In the genomic region with DNA sequence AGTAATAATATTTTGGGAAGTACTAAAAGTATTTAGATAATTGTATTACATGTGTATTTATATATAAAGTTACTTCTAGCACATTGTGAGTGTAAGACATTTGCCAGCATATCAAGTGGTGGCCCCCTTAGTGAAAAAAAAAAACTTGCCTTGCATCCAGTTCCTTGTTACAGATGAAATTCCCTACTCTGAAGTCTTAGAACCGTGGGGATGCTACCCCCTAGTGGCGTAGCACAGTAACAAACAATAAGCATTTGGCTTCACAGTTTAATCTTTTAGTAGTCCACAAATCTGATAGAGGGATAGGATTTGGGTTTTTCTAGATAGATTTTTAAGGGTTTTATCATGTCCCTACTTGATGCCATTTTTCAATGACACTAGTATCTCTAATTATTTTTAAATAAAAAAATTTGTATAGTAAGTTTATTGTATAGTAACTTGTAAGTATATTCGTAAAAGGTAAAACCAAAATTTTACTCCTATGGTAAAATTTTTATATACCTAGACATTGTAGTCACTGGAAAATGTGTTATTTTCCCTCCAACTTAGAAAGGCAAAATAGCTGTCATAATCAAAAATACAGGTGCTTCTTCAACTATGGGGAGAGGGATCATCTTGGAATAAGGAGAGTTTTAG, we compare ENCODE assay signal across 8 cellular contexts. TPM values are rescaled to one million over a fixed set of nuclear protein-coding genes. Genes with fewer than 3 reads are reported as not detected.
DNase-seq lines count a peak whose midpoint lies in the region; ATAC-seq and TF ChIP-seq lines count a peak whose summit lies in the region.

No MANE protein-coding gene starts in this region.

- peaks cover 55% of the 10 kb centered on the region for H3K36me3 Mint-ChIP-seq in activated naive CD4-positive, alpha-beta T cell treated with anti-CD3 and anti-CD28 coated beads, Interleukin-2, amount 10 ng/mL, durations not matched to agents 7 days and 5 days

- 36 to 39% (median 37%) methylated on average over 3 of the region's 3 CpGs for WGBS in psoas muscle, 3 donors

- H3K27ac Mint-ChIP-seq in activated naive CD4-positive, alpha-beta T cell treated with anti-CD3 and anti-CD28 coated beads, Interleukin-2, amount 10 ng/mL, durations not matched to agents 7 days and 5 days: peak overlapping the region; percentile 66

- H3K4me1 Mint-ChIP-seq in activated naive CD4-positive, alpha-beta T cell treated with anti-CD3 and anti-CD28 coated beads, Interleukin-2, amount 10 ng/mL, durations not matched to agents 7 days and 5 days: peaks cover 56% of the 10 kb centered on the region

- TF ChIP-seq CTCF in DND-41 (IDR thresholded peaks at IDR 0.05; ENCODE audit: borderline replicate concordance, extremely low read depth, low read length, poor library complexity, severe bottlenecking) (peak; percentile 85), psoas muscle (IDR thresholded peaks at IDR 0.05) (peak; percentile 86)

- H3K27ac ChIP-seq in DND-41 (ENCODE audit: low read length) (no peak overlapping the region), SK-N-MC (peak overlapping the region; percentile 32; the same call in 1 of the 2 replicates), psoas muscle (no peak overlapping the region)

- H3K4me3 Mint-ChIP-seq in activated naive CD4-positive, alpha-beta T cell treated with anti-CD3 and anti-CD28 coated beads, Interleukin-2, amount 10 ng/mL, durations not matched to agents 7 days and 5 days: no peak overlapping the region

- no peak overlapping the region for H3K4me2 ChIP-seq in DND-41 (ENCODE audit: insufficient read depth, low read length)

- H3K36me3 ChIP-seq in DND-41 (ENCODE audit: insufficient read depth, low read length): peaks cover 96% of the 10 kb centered on the region
- peaks cover 18% of the 10 kb centered on the region for H3K36me3 ChIP-seq in H7 (replicated peaks; ENCODE audit: control insufficient read depth, insufficient read depth, low read length)
- H3K36me3 ChIP-seq in SK-N-MC (ENCODE audit: insufficient read depth, low read length): peaks cover 95% of the 10 kb centered on the region
- H3K36me3 ChIP-seq in psoas muscle (ENCODE audit: insufficient read depth in 1 of 2, low read depth in 1 of 2): peaks cover 3 to 42% of the 10 kb centered on the region in 2 donors

- CTCF ChIA-PET in activated naive CD4-positive, alpha-beta T cell treated with anti-CD3 and anti-CD28 coated beads, Interleukin-2, amount 10 ng/mL, durations not matched to agents 7 days and 5 days (lab: Charles Lee): interaction anchor here (0.6 to 2.7 kb wide), 10 partner anchors 10 to 529 kb away, joined by 3 to 12 read pairs (median 4); a partner anchor contains a TSS

- H3K9ac ChIP-seq in DND-41 (ENCODE audit: low read depth, low read length) (no peak overlapping the region), SK-N-MC (ENCODE audit: insufficient read length) (no peak overlapping the region)

- peaks cover 47% of the 10 kb centered on the region; the same call in 1 of the 2 replicates for H4K20me1 ChIP-seq in DND-41 (ENCODE audit: insufficient read depth, low read length)

- H3K4me1 ChIP-seq in DND-41 (ENCODE audit: insufficient read depth, low read length) (peaks cover 6% of the 10 kb centered on the region; the same call in 1 of the 2 replicates), psoas muscle (no peaks in the 10 kb centered on the region)

- peak; percentile 85 for ATAC-seq in DND-41 (ENCODE audit: insufficient read depth, low read depth)
- ATAC-seq in psoas muscle: peak; percentile 73 to 83 (median 78)
- ATAC-seq in GM19328 (IDR thresholded peaks at IDR 0.05; ENCODE audit: unreplicated experiment): no peak

- H3K27me3 Mint-ChIP-seq in activated naive CD4-positive, alpha-beta T cell treated with anti-CD3 and anti-CD28 coated beads, Interleukin-2, amount 10 ng/mL, durations not matched to agents 7 days and 5 days: no peaks in the 10 kb centered on the region

- no peak overlapping the region for H3K4me3 ChIP-seq in DND-41 (ENCODE audit: low read depth in 1 of 2, low read length in 2 of 2)
- no peak overlapping the region for H3K4me3 ChIP-seq in H7 (ENCODE audit: insufficient read depth, low read depth, low read length)
- H3K4me3 ChIP-seq in SK-N-MC: no peak overlapping the region
- no peak overlapping the region for H3K4me3 ChIP-seq in psoas muscle

- H3K9me3 ChIP-seq in DND-41 (ENCODE audit: insufficient read depth, low read length, severe bottlenecking) (no peaks in the 10 kb centered on the region), SK-N-MC (ENCODE audit: low read depth, low read length) (no peaks in the 10 kb centered on the region), psoas muscle (no peaks in the 10 kb centered on the region)

- intact Hi-C loops in head of caudate nucleus (cut with DNase I) (loop anchor here (2.0 to 10.0 kb wide), 2 partner anchors 71 to 381 kb away; no protein-coding TSS in a partner anchor), psoas muscle (cut with DNase I) (loop anchor here (2.0 to 5.0 kb wide), 3 partner anchors 251 to 381 kb away; no protein-coding TSS in a partner anchor)

- H3K27me3 ChIP-seq in DND-41 (ENCODE audit: insufficient read depth, low read length, poor library complexity): no peaks in the 10 kb centered on the region
- H3K27me3 ChIP-seq in H7 (ENCODE audit: control insufficient read depth, insufficient read depth, low read length): no peaks in the 10 kb centered on the region
- H3K27me3 ChIP-seq in psoas muscle (ENCODE audit: insufficient read depth in 3 of 3, low read length in 2 of 3): no peaks in the 10 kb centered on the region

- H2AFZ ChIP-seq in DND-41 (ENCODE audit: low read depth, low read length): no peak overlapping the region

- H3K79me2 ChIP-seq in DND-41 (ENCODE audit: insufficient read depth, low read length): peaks cover 95% of the 10 kb centered on the region

- DNase-seq in DND-41 (peak; percentile 75), H7 (peak; percentile 65), NCI-H1092 (lab: John Stamatoyannopoulos, UW) (peak; percentile 53), SK-N-MC (ENCODE audit: low read depth, low spot score) (peak; percentile 71), head of caudate nucleus (peak in 41 of 42 donors; percentile 7 to 87 (median 71)), psoas muscle (peak in 1 of 2 donors; percentile 44)
- DNase-seq in activated naive CD4-positive, alpha-beta T cell treated with anti-CD3 and anti-CD28 coated beads, Interleukin-2, amount 10 ng/mL, durations not matched to agents 7 days and 5 days: peak; percentile 76

- no peaks in the 10 kb centered on the region for H3K9me3 Mint-ChIP-seq in activated naive CD4-positive, alpha-beta T cell treated with anti-CD3 and anti-CD28 coated beads, Interleukin-2, amount 10 ng/mL, durations not matched to agents 7 days and 5 days

RNA-seq across cellular contexts. Expression of a gene that starts 14.3 kb away (rescaled TPM):
- total RNA-seq in H7 (2014; rRNA removed; shearing (Covaris generic)): 71.9 and 109 TPM in 2 replicates
- 10 to 100 TPM in 1 of 4 donors, 1 to 10 TPM in 3; 6.9 to 17.3 (median 9.0) TPM for total RNA-seq in psoas muscle
- 1 to 10 TPM; 6.9 to 8.6 (median 8.6) TPM for polyA plus RNA-seq in psoas muscle

RNA-seq across cellular contexts. Expression of a gene that starts 14.7 kb away (rescaled TPM):
- total RNA-seq in H7 (2014; rRNA removed; shearing (Covaris generic)): 19.9 and 28.1 TPM in 2 replicates
- total RNA-seq in psoas muscle: 1 to 10 TPM; 3.9 to 8.2 (median 5.3) TPM
- 1 to 10 TPM; 2.1 to 3.7 (median 2.5) TPM for polyA plus RNA-seq in psoas muscle

RNA-seq across cellular contexts. Expression of a gene that starts 35.9 kb away (rescaled TPM):
- 32.6 and 42.3 TPM in 2 replicates for total RNA-seq in H7 (2014; rRNA removed; shearing (Covaris generic))
- under 1 TPM; 0.20 to 0.81 (median 0.31) TPM for total RNA-seq in psoas muscle
- polyA plus RNA-seq in psoas muscle: under 1 TPM; 0.05 to 0.21 (median 0.07) TPM

Comparison
In these comparisons a context has a peak if more than half of its experiments do, and no peak if none do; other contexts are left out.
1. RNA of a gene that starts 35.9 kb away (total RNA-seq): 32.6 to 42.3 TPM in H7; 0.20 to 0.81 TPM in psoas muscle; every median in the first group is over 10 times any median in the second.